ENCODE assay signal across 9 cellular contexts in the genomic region with DNA sequence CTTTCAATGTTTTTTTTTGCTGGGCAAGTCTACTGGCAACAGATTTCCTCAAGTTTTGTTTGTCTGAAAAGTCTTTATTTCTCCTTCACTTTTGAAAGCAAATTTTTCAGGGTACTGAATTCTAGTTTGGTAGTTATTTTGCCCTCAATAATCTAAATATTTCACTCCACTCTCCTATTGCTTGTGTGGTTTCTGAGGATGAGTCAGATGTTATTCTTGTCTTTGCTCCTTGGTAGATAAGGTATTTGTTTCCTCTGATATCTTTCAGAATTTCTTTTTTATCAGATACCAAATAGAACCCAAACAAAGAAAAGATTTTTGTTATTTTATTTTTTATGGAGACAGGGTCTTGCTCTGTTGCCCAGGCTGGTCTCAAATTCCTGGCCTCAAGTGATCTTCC.
"Had no signal": no experiment of that assay in that cellular context is flagged by ENCODE, and none has a peak within 500 bp of the region (broad histone marks: within the 10 kb centered on the region; RNA-seq: fewer than 3 reads in every experiment).

No MANE protein-coding gene starts in this region.

- H3K36me3 Mint-ChIP-seq: naive thymus-derived CD8-positive, alpha-beta T cell had no signal

- H3K27me3 Mint-ChIP-seq: dendritic cell treated with granulocyte-macrophage colony-stimulating factor and Interleukin-4, amounts not matched to agents 40 ng/mL and 50 ng/mL, for 4 days; naive thymus-derived CD8-positive, alpha-beta T cell had no signal

- DNase-seq: heart left ventricle; hippocampal formation; mucosa of descending colon; naive thymus-derived CD8-positive, alpha-beta T cell; small intestine; stimulated activated CD4-positive, alpha-beta T cell treated with anti-CD3 and anti-CD28 coated beads, Interleukin-2, amount 100 ng/mL, for 48 hours; stimulated activated naive CD4-positive, alpha-beta T cell treated with Interleukin-2 at 50 U/mL for 16 hours had no signal

- H3K27me3 ChIP-seq: heart left ventricle, neutrophil had no signal

- H3K4me3 ChIP-seq: heart left ventricle, mucosa of descending colon had no signal

- H3K4me3 Mint-ChIP-seq: dendritic cell treated with granulocyte-macrophage colony-stimulating factor and Interleukin-4, amounts not matched to agents 40 ng/mL and 50 ng/mL, for 4 days; naive thymus-derived CD8-positive, alpha-beta T cell had no signal

- H3K9me3 ChIP-seq: mucosa of descending colon, neutrophil had no signal

- H3K4me1 Mint-ChIP-seq: naive thymus-derived CD8-positive, alpha-beta T cell had no signal

- H3K4me1 ChIP-seq: heart left ventricle had no signal

- H3K27ac ChIP-seq: heart left ventricle, neutrophil had no signal

- H3K36me3 ChIP-seq: heart left ventricle, neutrophil had no signal

- H3K27ac Mint-ChIP-seq: dendritic cell treated with granulocyte-macrophage colony-stimulating factor and Interleukin-4, amounts not matched to agents 40 ng/mL and 50 ng/mL, for 4 days; naive thymus-derived CD8-positive, alpha-beta T cell had no signal
